14 cellular contexts compared by ENCODE assay signal in genomic region chr11:118699508-118700220, GRCh38. TPM values are rescaled to one million over a fixed set of nuclear protein-coding genes. Genes with fewer than 3 reads are reported as not detected.
DNase-seq lines count a peak whose midpoint lies in the region; ATAC-seq and TF ChIP-seq lines count a peak whose summit lies in the region.
"Had no signal": no experiment of that assay in that cellular context is flagged by ENCODE, and none has a peak within 500 bp of the region (broad histone marks: within the 10 kb centered on the region; RNA-seq: fewer than 3 reads in every experiment).

No MANE protein-coding gene starts in this region.

- POLR2A ChIA-PET in CD4-positive, alpha-beta T cell (lab: Charles Lee), result interaction anchor here (0.6 to 3.5 kb wide), 17 partner anchors 10 to 838 kb away, joined by 3 to 50 read pairs (median 3); partner anchors contain the start of genes ARCN1, BCL9L, DDX6 and KMT2A
- POLR2A ChIA-PET in T-cell (lab: Charles Lee), result interaction anchor here (0.5 to 1.2 kb wide), 9 partner anchors 89 to 351 kb away, joined by 3 to 8 read pairs (median 3); partner anchors contain the start of gene RPS25 (in 1 of the 2)

- H3F3A ChIP-seq in smooth muscle cell (ENCODE audit: low read depth), result no peaks in the 10 kb centered on the region

- peaks cover 56% of the 10 kb centered on the region for H3K4me1 Mint-ChIP-seq in CD4-positive, alpha-beta T cell (ENCODE audit: low read depth)
- peaks cover 66 to 74% (median 67%) of the 10 kb centered on the region in 3 donors for H3K4me1 Mint-ChIP-seq in T-cell
- peaks cover 55% of the 10 kb centered on the region for H3K4me1 Mint-ChIP-seq in activated T-cell treated with anti-CD3 and anti-CD28 coated beads, Interleukin-2, amount 50 U/mL, for 72 hours (ENCODE audit: low read depth)

- no peaks in the 10 kb centered on the region for H4K20me1 ChIP-seq in smooth muscle cell (ENCODE audit: low read depth)

- H3K4me2 ChIP-seq in smooth muscle cell, result no peak overlapping the region

- no peaks in the 10 kb centered on the region for H3K79me2 ChIP-seq in smooth muscle cell (ENCODE audit: low read depth)

- H3K27me3 ChIP-seq in CD4-positive, alpha-beta T cell (ENCODE audit: control insufficient read depth, insufficient read depth, low read length), result no peaks in the 10 kb centered on the region
- no peaks in the 10 kb centered on the region for H3K27me3 ChIP-seq in smooth muscle cell (ENCODE audit: low read depth)
- H3K27me3 ChIP-seq: dorsolateral prefrontal cortex had no signal

- peak; percentile 97 for ATAC-seq in CD4-positive, alpha-beta T cell (ENCODE audit: poor library complexity)
- ATAC-seq in T-cell (replicated peaks in 1 of 4) (peak; percentile 98 to 99 (median 98)), GM18861 (IDR thresholded peaks at IDR 0.05; ENCODE audit: unreplicated experiment) (no peak)
- ATAC-seq in activated T-cell treated with anti-CD3 and anti-CD28 coated beads, Interleukin-2, amount 50 U/mL, for 72 hours (replicated peaks in 1 of 2), result peak in 1 of 2 donors; percentile 40

- peaks cover 3% of the 10 kb centered on the region for H3K9me3 Mint-ChIP-seq in CD4-positive, alpha-beta T cell
- peaks cover 0 to 4% (median 3%) of the 10 kb centered on the region in 3 donors for H3K9me3 Mint-ChIP-seq in T-cell
- H3K9me3 Mint-ChIP-seq in activated T-cell treated with anti-CD3 and anti-CD28 coated beads, Interleukin-2, amount 50 U/mL, for 72 hours, result peaks cover 3% of the 10 kb centered on the region in 2 donors

- H3K9ac ChIP-seq in smooth muscle cell (ENCODE audit: low read depth), result no peak overlapping the region

- H3K9me3 ChIP-seq in CD4-positive, alpha-beta T cell (ENCODE audit: control insufficient read depth, low read length), result no peaks in the 10 kb centered on the region
- H3K9me3 ChIP-seq in smooth muscle cell (replicated peaks; ENCODE audit: low read depth), result no peaks in the 10 kb centered on the region

- no peak overlapping the region for H3K4me3 ChIP-seq in smooth muscle cell
- H3K4me3 ChIP-seq: dorsolateral prefrontal cortex had no signal

- H3K4me1 ChIP-seq in smooth muscle cell (ENCODE audit: low read depth), result no peaks in the 10 kb centered on the region

- no peak for TF ChIP-seq CTCF in CD4-positive, alpha-beta T cell (IDR thresholded peaks at IDR 0.05)
- TF ChIP-seq CTCF in smooth muscle cell (IDR thresholded peaks at IDR 0.05; ENCODE audit: borderline replicate concordance, insufficient read depth, poor library complexity, severe bottlenecking) (no peak), GM20000 (IDR thresholded peaks at IDR 0.05; ENCODE audit: extremely low read depth, missing control alignments) (no peak)

- DNase-seq in CD4-positive, alpha-beta T cell, result peak; percentile 48 to 77 (median 57)
- peak in 33 of 34 experiments; percentile 52 to 91 (median 78) for DNase-seq in T-cell
- peak; percentile 26 to 31 for DNase-seq in activated T-cell treated with anti-CD3 and anti-CD28 coated beads, Interleukin-2, amount 50 U/mL, for 72 hours
- peak; percentile 73 for DNase-seq in mesenteric fat pad (ENCODE audit: low spot score)
- DNase-seq in smooth muscle cell (lab: John Stamatoyannopoulos, UW; ENCODE audit: unreplicated experiment), result no peak
- DNase-seq in GM20000 (ENCODE audit: low spot score), result no peak
- no peak for DNase-seq in LoVo (ENCODE audit: low spot score)
- DNase-seq: dorsolateral prefrontal cortex, foreskin fibroblast, GDM1, islet precursor cell had no signal

- H3K36me3 ChIP-seq in smooth muscle cell (ENCODE audit: low read depth), result no peaks in the 10 kb centered on the region

- H3K27ac Mint-ChIP-seq in CD4-positive, alpha-beta T cell, result peak overlapping the region; percentile 97
- peak overlapping the region; percentile 95 to 98 for H3K27ac Mint-ChIP-seq in T-cell
- H3K27ac Mint-ChIP-seq in activated T-cell treated with anti-CD3 and anti-CD28 coated beads, Interleukin-2, amount 50 U/mL, for 72 hours, result no peak overlapping the region

- WGBS in smooth muscle cell (ENCODE audit: low lambda C conversion rate), result 91% methylated on average over 7 of the region's 7 CpGs

- intact Hi-C loops in CD4-positive, alpha-beta T cell (cut with DNase I, micrococcal nuclease), result loop anchor here in 1 of 2 experiments (5.0 to 10.0 kb wide), 2 partner anchors 178 to 255 kb away; partner anchors contain the start of gene UPK2

- CTCF ChIA-PET in CD4-positive, alpha-beta T cell (lab: Charles Lee), result interaction anchor here (3.2 kb wide), 1 partner anchor 10 kb away, joined by 21 read pairs; no protein-coding TSS in a partner anchor
- CTCF ChIA-PET in T-cell (lab: Charles Lee), result interaction anchor here (0.6 to 1.5 kb wide), 11 partner anchors 10 to 501 kb away, joined by 3 to 10 read pairs (median 4); partner anchors contain the start of genes BCL9L (in 1 of the 2) and DDX6 (in 1 of the 2)

- no peaks in the 10 kb centered on the region for H3K36me3 Mint-ChIP-seq in CD4-positive, alpha-beta T cell (ENCODE audit: low read depth)
- H3K36me3 Mint-ChIP-seq in T-cell, result peaks cover 4% of the 10 kb centered on the region
- H3K36me3 Mint-ChIP-seq in activated T-cell treated with anti-CD3 and anti-CD28 coated beads, Interleukin-2, amount 50 U/mL, for 72 hours (ENCODE audit: insufficient read depth in 2 of 2), result peaks cover 7 to 15% of the 10 kb centered on the region in 2 donors
- H3K36me3 Mint-ChIP-seq: naive B cell had no signal

- no peak overlapping the region for H2AFZ ChIP-seq in smooth muscle cell (ENCODE audit: low read depth)

- H3K4me3 Mint-ChIP-seq in CD4-positive, alpha-beta T cell, result peak overlapping the region; percentile 68
- peak overlapping the region; percentile 50 to 69 (median 53) for H3K4me3 Mint-ChIP-seq in T-cell
- peak overlapping the region in 1 of 2 donors; percentile 58 for H3K4me3 Mint-ChIP-seq in activated T-cell treated with anti-CD3 and anti-CD28 coated beads, Interleukin-2, amount 50 U/mL, for 72 hours
- H3K4me3 Mint-ChIP-seq: naive B cell had no signal

- peak overlapping the region; percentile 65 for H3K27ac ChIP-seq in CD4-positive, alpha-beta T cell (ENCODE audit: low read depth, low read length)
- H3K27ac ChIP-seq in smooth muscle cell (ENCODE audit: low read depth), result no peak overlapping the region
- H3K27ac ChIP-seq: dorsolateral prefrontal cortex had no signal

- no peaks in the 10 kb centered on the region for H3K27me3 Mint-ChIP-seq in CD4-positive, alpha-beta T cell
- H3K27me3 Mint-ChIP-seq in T-cell, result no peaks in the 10 kb centered on the region
- no peaks in the 10 kb centered on the region for H3K27me3 Mint-ChIP-seq in activated T-cell treated with anti-CD3 and anti-CD28 coated beads, Interleukin-2, amount 50 U/mL, for 72 hours (ENCODE audit: low read depth)
- H3K27me3 Mint-ChIP-seq: naive B cell had no signal

RNA-seq across cellular contexts. Expression of gene TREH, which starts 20.2 kb away (rescaled TPM):
- total RNA-seq in CD4-positive, alpha-beta T cell, result not detected
- total RNA-seq in T-cell (not detected), mesenteric fat pad (not detected), smooth muscle cell (not detected in 2 replicates)
- total RNA-seq in activated T-cell treated with anti-CD3 and anti-CD28 coated beads, Interleukin-2, amount 50 U/mL, for 72 hours, result not detected
- polyA plus RNA-seq in smooth muscle cell, result 0.49 and 0.96 TPM in 2 replicates
- total RNA-seq: dorsolateral prefrontal cortex had no signal
- polyA plus RNA-seq: BJ had no signal

Comparison
In these comparisons a context has a peak if more than half of its experiments do, and no peak if none do; other contexts are left out.
1. DNase-seq: peak in CD4-positive, alpha-beta T cell (10 of 10), T-cell (33 of 34), activated T-cell treated with anti-CD3 and anti-CD28 coated beads, Interleukin-2, amount 50 U/mL, for 72 hours (2 of 2) and mesenteric fat pad (single experiment); none in smooth muscle cell (single experiment), GM20000 (single experiment) and LoVo (single experiment).